35 cellular contexts compared by ENCODE assay signal in genomic region chr1:203916756-203917155, GRCh38.
"Had no signal": no experiment of that assay in that cellular context is flagged by ENCODE, and none has a peak within 500 bp of the region (broad histone marks: within the 10 kb centered on the region; RNA-seq: fewer than 3 reads in every experiment).

No MANE protein-coding gene starts in this region.

- FAIRE-seq: astrocyte had no signal

- H3K9me3 ChIP-seq: adrenal gland, body of pancreas, breast epithelium had no signal

- H3K4me1 ChIP-seq: adrenal gland, body of pancreas, breast epithelium had no signal

- ATAC-seq: activated CD8-positive, alpha-beta T cell treated with anti-CD3 and anti-CD28 coated beads for 36 hours; activated naive CD4-positive, alpha-beta T cell treated with anti-CD3 and anti-CD28 coated beads, Interleukin-2, amount 50 U/mL, for 72 hours; activated T-cell treated with anti-CD3 and anti-CD28 coated beads, Interleukin-2, amount 50 U/mL, for 4 hours; activated T-cell treated with anti-CD3 and anti-CD28 coated beads, Interleukin-2, amount 50 U/mL, for 72 hours; activated T-helper 17 cell treated with anti-CD3 and anti-CD28 coated beads, Interleukin-2, amount 50 U/mL, for 72 hours; body of pancreas had no signal

- DNase-seq: activated B cell treated with CpG ODN at 0.5 μM for 24 hours; activated CD4-positive, alpha-beta memory T cell treated with anti-CD3 and anti-CD28 coated beads for 36 hours; activated CD4-positive, alpha-beta T cell treated with anti-CD3 and anti-CD28 coated beads for 4 hours; activated CD4-positive, alpha-beta T cell treated with anti-CD3 and anti-CD28 coated beads, Interleukin-2, amount 10 ng/mL, durations not matched to agents 24 days and 14 days; activated CD4-positive, alpha-beta T cell treated with anti-CD3 and anti-CD28 coated beads, Interleukin-2, amount 50 U/mL, for 1 hour; activated CD4-positive, alpha-beta T cell treated with anti-CD3 and anti-CD28 coated beads, Interleukin-2, amount 50 U/mL, for 4 hours; activated CD4-positive, CD25-positive, alpha-beta regulatory T cell treated with anti-CD3 and anti-CD28 coated beads, Interleukin-2, amount 50 U/mL, for 72 hours; activated CD8-positive, alpha-beta memory T cell treated with anti-CD3 and anti-CD28 coated beads, Interleukin-2, amount 50 U/mL, for 4 hours; activated CD8-positive, alpha-beta T cell treated with anti-CD3 and anti-CD28 coated beads for 36 hours; activated effector memory CD4-positive, alpha-beta T cell treated with anti-CD3 and anti-CD28 coated beads, Interleukin-2, amount 50 U/mL, for 16 hours; activated gamma-delta T cell treated with Interleukin-2 at 50 U/mL for 16 hours; activated naive CD4-positive, alpha-beta T cell; activated naive CD4-positive, alpha-beta T cell treated with anti-CD3 and anti-CD28 coated beads for 36 hours; activated naive CD4-positive, alpha-beta T cell treated with anti-CD3 and anti-CD28 coated beads, Interleukin-2, amount 50 U/mL, for 16 hours; activated naive CD8-positive, alpha-beta T cell treated with anti-CD3 and anti-CD28 coated beads for 36 hours; activated T-cell treated with anti-CD3 and anti-CD28 coated beads for 4 hours; activated T-cell treated with anti-CD3 and anti-CD28 coated beads, Interleukin-2, amount 50 U/mL, for 1 hour; activated T-cell treated with anti-CD3 and anti-CD28 coated beads, Interleukin-2, amount 50 U/mL, for 4 hours; activated T-cell treated with anti-CD3 and anti-CD28 coated beads, Interleukin-2, amount 50 U/mL, for 72 hours; adrenal gland; amniotic stem cell; aorta; body of pancreas; brain microvascular endothelial cell; caudate nucleus; cerebellar nuclear complex; T-helper 1 cell; T-helper 2 cell; T-helper 9 cell had no signal

- H3K27ac ChIP-seq: adrenal gland, body of pancreas, brain microvascular endothelial cell, breast epithelium, cardiac muscle cell, VCaP had no signal

- H3K4me3 ChIP-seq: adrenal gland, body of pancreas, breast epithelium, cardiac muscle cell had no signal

- H3K36me3 ChIP-seq: adrenal gland, brain microvascular endothelial cell, breast epithelium, cardiac muscle cell had no signal

- H3K27me3 ChIP-seq: adrenal gland, body of pancreas, brain microvascular endothelial cell, breast epithelium, cardiac muscle cell had no signal
